In the genomic region with DNA sequence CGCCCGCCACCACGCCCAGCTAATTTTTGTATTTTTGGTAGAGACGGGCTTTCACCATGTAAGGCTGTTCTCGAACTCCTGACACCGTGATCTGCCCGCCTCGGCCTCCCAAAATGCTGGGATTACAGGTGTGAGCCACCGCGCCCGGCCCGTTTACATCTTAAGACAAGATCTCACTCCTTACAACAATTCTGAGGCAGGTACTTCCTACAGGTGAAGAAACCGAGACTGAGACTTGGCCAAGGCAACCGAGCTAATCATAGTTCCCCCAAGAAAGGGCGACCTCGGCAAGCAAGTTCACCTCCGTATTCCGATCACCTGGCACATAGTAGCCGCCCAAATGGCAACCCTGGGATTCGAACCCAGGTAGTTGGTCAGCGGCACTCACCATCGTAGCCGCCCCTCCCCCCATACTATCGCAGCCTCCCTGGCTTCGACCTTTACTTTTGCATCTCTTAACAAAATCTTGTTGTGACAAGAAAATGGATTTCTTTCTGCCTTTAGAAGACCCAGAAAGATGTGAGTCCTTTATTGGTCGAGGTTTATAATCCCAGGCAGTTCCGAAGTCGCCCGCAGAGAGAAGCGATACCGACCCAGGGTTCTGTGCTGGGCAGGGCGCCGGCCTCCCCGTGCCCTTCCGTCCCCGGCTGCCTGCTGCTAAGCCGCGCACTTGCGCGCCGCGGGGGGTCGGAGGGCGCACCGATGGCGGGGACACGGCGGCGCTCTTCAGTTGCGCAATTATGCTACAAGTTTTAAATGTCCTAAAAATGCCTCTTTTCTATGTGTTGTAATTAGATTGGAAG, we compare ENCODE assay signal across 8 cellular contexts. TPM values are rescaled to one million over a fixed set of nuclear protein-coding genes. Genes with fewer than 3 reads are reported as not detected.
DNase-seq lines count a peak whose midpoint lies in the region; ATAC-seq and TF ChIP-seq lines count a peak whose summit lies in the region.

No MANE protein-coding gene starts in this region.

- dilution Hi-C loops in IMR-90 (cut with HindIII; ENCODE audit: low sequenced_read_pairs, unreplicated experiment): no loop called here

- no peak overlapping the region for H3K27ac ChIP-seq in IMR-90 (ENCODE audit: insufficient read depth, low read length)

- in situ Hi-C loops in IMR-90 (cut with MboI; ENCODE audit: low sequenced_read_pairs): no loop called here

- H2BK15ac ChIP-seq in IMR-90 (ENCODE audit: low read depth, low read length): no peak overlapping the region

- WGBS in IMR-90 (ENCODE audit: extremely low coverage in 2 of 2, insufficient read length in 1 of 2), 2 experiments: 24% methylated on average over 5 of the region's 50 CpGs; no CpG with 5 or more reads in 1 of the 2 experiments

- H3K56ac ChIP-seq in IMR-90 (ENCODE audit: extremely low read depth, insufficient read depth, low read length): no peak overlapping the region

- no peak overlapping the region for H3K18ac ChIP-seq in IMR-90 (ENCODE audit: low read depth, low read length)

- TF ChIP-seq RAD21 in IMR-90 (IDR thresholded peaks at IDR 0.05; ENCODE audit: low read length): no peak

- H3K79me1 ChIP-seq in IMR-90 (ENCODE audit: low read depth in 1 of 2, low read length in 2 of 2): no peaks in the 10 kb centered on the region

- no peak for TF ChIP-seq POLR2A in IMR-90 (IDR thresholded peaks at IDR 0.05; ENCODE audit: low read depth, low read length)

- peaks cover 30% of the 10 kb centered on the region for H3K27me3 Mint-ChIP-seq in activated T-cell treated with anti-CD3 and anti-CD28 coated beads, Interleukin-2, amount 50 U/mL, for 72 hours (ENCODE audit: low read depth)
- H3K27me3 Mint-ChIP-seq in stimulated activated naive CD8-positive, alpha-beta T cell treated with anti-CD3 and anti-CD28 coated beads, Interleukin-15, amount 100 ng/mL, for 72 hours: peaks cover 53% of the 10 kb centered on the region

- H2AK5ac ChIP-seq in IMR-90 (ENCODE audit: low read depth, low read length): no peak overlapping the region

- H3K9me3 ChIP-seq in IMR-90 (ENCODE audit: control insufficient read depth, insufficient read depth, low read length) (no peaks in the 10 kb centered on the region), iPS-18c (ENCODE audit: control insufficient read depth, insufficient read depth, low read length) (no peaks in the 10 kb centered on the region)

- H3K23ac ChIP-seq in IMR-90 (ENCODE audit: low read depth, low read length): no peak overlapping the region

- DNase-seq in IMR-90: no peak
- DNase-seq in activated T-cell treated with anti-CD3 and anti-CD28 coated beads, Interleukin-2, amount 50 U/mL, for 72 hours: peak in 1 of 2 donors; percentile 13
- peak in 1 of 2 donors; percentile 15 for DNase-seq in stimulated activated naive CD8-positive, alpha-beta T cell treated with anti-CD3 and anti-CD28 coated beads, Interleukin-15, amount 100 ng/mL, for 72 hours
- DNase-seq in NK-92 (lab: John Stamatoyannopoulos, UW; ENCODE audit: unreplicated experiment): no peak
- DNase-seq in KG1 (lab: John Stamatoyannopoulos, UW): no peak
- DNase-seq in OCI-M1 (lab: John Stamatoyannopoulos, UW): no peak

- BruUV-seq in IMR-90 (replicated peaks; lab: Mats Ljungman, UMichigan): no TSS peak

- peak overlapping the region; percentile 37; the same call in 1 of the 2 replicates for H3K4me2 ChIP-seq in IMR-90 (ENCODE audit: low read depth, low read length)

- no peak overlapping the region for H2BK5ac ChIP-seq in IMR-90 (ENCODE audit: low read depth, low read length, poor library complexity, severe bottlenecking)

- no peak overlapping the region for H3K14ac ChIP-seq in IMR-90 (replicated peaks; ENCODE audit: low read depth, low read length)

- H4K8ac ChIP-seq in IMR-90 (ENCODE audit: low read depth in 2 of 2, low read length in 2 of 2): peak overlapping the region in 1 of 2 experiments; percentile 49; a peak in 1 of 4 replicates

- no peak overlapping the region for H2BK20ac ChIP-seq in IMR-90 (ENCODE audit: low read depth, low read length)

- H2BK120ac ChIP-seq in IMR-90 (ENCODE audit: low read depth, low read length): no peak overlapping the region

- no peak overlapping the region for H3K9ac ChIP-seq in IMR-90 (ENCODE audit: low read depth, low read length)

- H3K4me3 ChIP-seq in IMR-90 (ENCODE audit: insufficient read depth, low read depth, low read length) (no peak overlapping the region), iPS-18c (ENCODE audit: insufficient read depth, low read depth, low read length) (peak overlapping the region; percentile 71)

- no peaks in the 10 kb centered on the region for H3K36me3 ChIP-seq in IMR-90 (ENCODE audit: control insufficient read depth, insufficient read depth, low read length)

- TF ChIP-seq CTCF in IMR-90 (conservative IDR thresholded peaks at IDR 0.05; ENCODE audit: low read depth, low read length): no peak

- H2AFZ ChIP-seq in IMR-90 (replicated peaks; ENCODE audit: low read length, poor library complexity): peak overlapping the region; percentile 78

- H3K9me1 ChIP-seq in IMR-90 (ENCODE audit: insufficient read depth, low read length): no peaks in the 10 kb centered on the region; the same call in 1 of the 2 replicates

- intact Hi-C loops in IMR-90 (cut with micrococcal nuclease): no loop called here

- H3K4me1 Mint-ChIP-seq in activated T-cell treated with anti-CD3 and anti-CD28 coated beads, Interleukin-2, amount 50 U/mL, for 72 hours (ENCODE audit: low read depth): peaks cover 39% of the 10 kb centered on the region
- peaks cover 49% of the 10 kb centered on the region for H3K4me1 Mint-ChIP-seq in stimulated activated naive CD8-positive, alpha-beta T cell treated with anti-CD3 and anti-CD28 coated beads, Interleukin-15, amount 100 ng/mL, for 72 hours

- POLR2A ChIA-PET in IMR-90 (lab: Charles Lee; ENCODE audit: unreplicated experiment): no interaction called here

- H3K4me1 ChIP-seq in IMR-90 (ENCODE audit: control insufficient read depth, insufficient read depth, low read length): peaks cover 7% of the 10 kb centered on the region; the same call in 1 of the 2 replicates

- H4K20me1 ChIP-seq in IMR-90 (ENCODE audit: insufficient read depth, low read length): no peaks in the 10 kb centered on the region; the same call in 1 of the 2 replicates

- peak overlapping the region; percentile 93 to 96 for H3K4me3 Mint-ChIP-seq in activated T-cell treated with anti-CD3 and anti-CD28 coated beads, Interleukin-2, amount 50 U/mL, for 72 hours
- H3K4me3 Mint-ChIP-seq in stimulated activated naive CD8-positive, alpha-beta T cell treated with anti-CD3 and anti-CD28 coated beads, Interleukin-15, amount 100 ng/mL, for 72 hours: peak overlapping the region; percentile 92 to 94

- H3K9me3 Mint-ChIP-seq in activated T-cell treated with anti-CD3 and anti-CD28 coated beads, Interleukin-2, amount 50 U/mL, for 72 hours: no peaks in the 10 kb centered on the region
- no peaks in the 10 kb centered on the region for H3K9me3 Mint-ChIP-seq in stimulated activated naive CD8-positive, alpha-beta T cell treated with anti-CD3 and anti-CD28 coated beads, Interleukin-15, amount 100 ng/mL, for 72 hours

- H4K91ac ChIP-seq in IMR-90 (ENCODE audit: insufficient read depth, low read depth, low read length): no peak overlapping the region

- H4K5ac ChIP-seq in IMR-90 (ENCODE audit: low read depth, low read length): no peak overlapping the region

- no peak overlapping the region for H2AK9ac ChIP-seq in IMR-90 (replicated peaks; ENCODE audit: low read depth, low read length, poor library complexity)

- H3K4ac ChIP-seq in IMR-90 (ENCODE audit: low read depth, low read length): no peak overlapping the region

- H3K27me3 ChIP-seq in IMR-90 (ENCODE audit: control insufficient read depth, insufficient read depth, low read length): peaks cover 1% of the 10 kb centered on the region; the same call in 1 of the 2 replicates

- no peak overlapping the region for H3K27ac Mint-ChIP-seq in activated T-cell treated with anti-CD3 and anti-CD28 coated beads, Interleukin-2, amount 50 U/mL, for 72 hours
- H3K27ac Mint-ChIP-seq in stimulated activated naive CD8-positive, alpha-beta T cell treated with anti-CD3 and anti-CD28 coated beads, Interleukin-15, amount 100 ng/mL, for 72 hours: peak overlapping the region in 1 of 2 donors; percentile 68

- ATAC-seq in IMR-90 (ENCODE audit: low read depth): no peak
- ATAC-seq in activated T-cell treated with anti-CD3 and anti-CD28 coated beads, Interleukin-2, amount 50 U/mL, for 72 hours (replicated peaks in 1 of 2): no peak
- no peak for ATAC-seq in stimulated activated naive CD8-positive, alpha-beta T cell treated with anti-CD3 and anti-CD28 coated beads, Interleukin-15, amount 100 ng/mL, for 72 hours
- no peak for ATAC-seq in GM21825 (IDR thresholded peaks at IDR 0.05; ENCODE audit: unreplicated experiment)

- H3K36me3 Mint-ChIP-seq in activated T-cell treated with anti-CD3 and anti-CD28 coated beads, Interleukin-2, amount 50 U/mL, for 72 hours (ENCODE audit: insufficient read depth in 2 of 2): peaks cover 3 to 5% of the 10 kb centered on the region in 2 donors

- CTCF ChIA-PET in IMR-90 (lab: Yijun Ruan, JAX): interaction anchor here (0.6 to 1.6 kb wide), 4 partner anchors 146 to 481 kb away, joined by 3 to 4 read pairs (median 4); no protein-coding TSS in a partner anchor

TF ChIP-seq in IMR-90, 13 proteins besides CTCF, POLR2A, EP300 and RAD21:
- TF ChIP-seq CEBPB (IDR thresholded peaks at IDR 0.05; ENCODE audit: low read depth, low read length) (peak; percentile 89), MAFK (IDR thresholded peaks at IDR 0.05; ENCODE audit: low read depth, low read length) (no peak), BHLHE40 (IDR thresholded peaks at IDR 0.05; ENCODE audit: low read depth, low read length) (no peak)
TF ChIP-seq in IMR-90: peak in this region for 1.

RNA-seq across cellular contexts. Expression of a gene that starts 1.1 kb away (rescaled TPM):
- total RNA-seq in IMR-90 (2012; rRNA removed): under 0.01 TPM in 2 replicates
- 0.09 and 0.11 TPM in 2 replicates for polyA plus RNA-seq in IMR-90 (2012; rRNA removed)
- 0.06 and 0.09 TPM in 2 replicates for polyA plus RNA-seq in IMR-90 (2012; cell fraction: cytosol; rRNA removed)
- 0.08 and 0.11 TPM in 2 replicates for polyA plus RNA-seq in IMR-90 (2012; cell fraction: nucleus; rRNA removed; ENCODE audit: low replicate concordance)
- under 1 TPM; 0.65 to 0.70 TPM for total RNA-seq in activated T-cell treated with anti-CD3 and anti-CD28 coated beads, Interleukin-2, amount 50 U/mL, for 72 hours

RNA-seq across cellular contexts. Expression of a gene that starts 59.4 kb away (rescaled TPM):
- total RNA-seq in IMR-90 (2012; rRNA removed): 5.4 and 6.7 TPM in 2 replicates
- 5.7 and 7.3 TPM in 2 replicates for polyA plus RNA-seq in IMR-90 (2012; rRNA removed)
- 2.9 and 3.5 TPM in 2 replicates for polyA plus RNA-seq in IMR-90 (2012; cell fraction: cytosol; rRNA removed)
- 3.3 and 13.0 TPM in 2 replicates for polyA plus RNA-seq in IMR-90 (2012; cell fraction: nucleus; rRNA removed; ENCODE audit: low replicate concordance)
- total RNA-seq in activated T-cell treated with anti-CD3 and anti-CD28 coated beads, Interleukin-2, amount 50 U/mL, for 72 hours: 1 to 10 TPM; 5.1 to 7.0 TPM
